ENCODE assay signal across 12 cellular contexts in the genomic region with DNA sequence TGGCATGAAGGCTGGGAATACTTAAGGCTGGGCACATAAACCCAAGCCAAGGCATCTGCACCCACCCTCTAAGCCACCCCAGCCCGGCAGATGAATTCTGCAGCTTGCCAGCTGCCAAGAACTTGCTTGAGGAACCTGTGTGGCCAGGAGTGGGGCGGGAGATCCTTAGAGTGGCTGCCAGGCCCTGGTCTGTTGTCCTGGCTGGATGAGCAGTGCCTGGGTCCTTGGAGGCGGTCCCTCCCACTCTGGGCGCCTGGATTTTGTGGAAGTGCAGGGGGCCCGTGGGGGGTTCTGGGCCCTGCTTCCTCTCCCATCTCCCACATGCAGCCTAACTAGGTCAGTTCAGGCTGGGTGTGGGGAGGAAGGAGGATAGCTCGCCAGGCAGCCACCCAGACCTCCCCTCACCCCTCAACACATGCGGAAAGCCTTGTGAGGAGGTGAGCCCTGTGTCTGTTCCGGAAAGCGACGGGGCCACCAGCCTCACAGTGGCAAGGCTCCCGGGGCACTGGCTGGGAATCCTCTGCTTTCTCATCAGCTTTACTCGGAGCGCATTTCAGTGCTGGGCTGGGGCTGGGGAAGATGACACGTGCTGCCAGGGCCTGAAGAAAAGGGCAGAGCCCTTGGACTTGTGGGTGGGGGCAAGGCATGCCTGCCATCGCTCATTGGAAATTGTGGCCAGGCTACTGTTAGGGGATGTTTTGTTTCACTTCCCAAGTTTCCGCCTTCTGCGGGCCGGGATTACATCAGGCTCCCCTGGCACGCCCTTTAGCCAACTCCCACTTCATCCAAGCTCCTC. TPM values are rescaled to one million over a fixed set of nuclear protein-coding genes. Genes with fewer than 3 reads are reported as not detected.
DNase-seq lines count a peak whose midpoint lies in the region; ATAC-seq and TF ChIP-seq lines count a peak whose summit lies in the region.
"Had no signal": no experiment of that assay in that cellular context is flagged by ENCODE, and none has a peak within 500 bp of the region (broad histone marks: within the 10 kb centered on the region; RNA-seq: fewer than 3 reads in every experiment).

No MANE protein-coding gene starts in this region.

- H3K4me3 Mint-ChIP-seq in MCF 10A (ENCODE audit: unreplicated experiment): peak overlapping the region; percentile 13
- H3K4me3 Mint-ChIP-seq: naive thymus-derived CD8-positive, alpha-beta T cell had no signal

- H3K27ac ChIP-seq in thoracic aorta: no peak overlapping the region
- no peak overlapping the region for H3K27ac ChIP-seq in smooth muscle cell (ENCODE audit: low read depth)
- H3K27ac ChIP-seq: cardiac muscle cell had no signal

- H3K27me3 Mint-ChIP-seq in MCF 10A (ENCODE audit: insufficient read depth, unreplicated experiment): no peaks in the 10 kb centered on the region

- intact Hi-C loops in MCF 10A (cut with micrococcal nuclease): no loop called here
- intact Hi-C loops in left colon (cut with DNase I, micrococcal nuclease): no loop called here

- H3K4me1 ChIP-seq in thoracic aorta (ENCODE audit: control insufficient read depth in 1 of 2, low read depth in 2 of 2): no peaks in the 10 kb centered on the region
- no peaks in the 10 kb centered on the region for H3K4me1 ChIP-seq in smooth muscle cell (ENCODE audit: low read depth)

- no TSS peak for BruUV-seq in MCF 10A (replicated peaks; lab: Mats Ljungman, UMichigan)

- H2AFZ ChIP-seq in smooth muscle cell (ENCODE audit: low read depth): no peak overlapping the region

- no peaks in the 10 kb centered on the region for H3K36me3 Mint-ChIP-seq in MCF 10A (ENCODE audit: insufficient read depth, unreplicated experiment)
- H3K36me3 Mint-ChIP-seq: naive thymus-derived CD8-positive, alpha-beta T cell had no signal

- H3K27me3 ChIP-seq in thoracic aorta (replicated peaks; ENCODE audit: insufficient read depth) (no peaks in the 10 kb centered on the region), smooth muscle cell (ENCODE audit: low read depth) (no peaks in the 10 kb centered on the region)
- H3K27me3 ChIP-seq: cardiac muscle cell had no signal

- H3K9me3 Mint-ChIP-seq in MCF 10A (ENCODE audit: unreplicated experiment): no peaks in the 10 kb centered on the region
- H3K9me3 Mint-ChIP-seq: naive thymus-derived CD8-positive, alpha-beta T cell had no signal

- H3K27ac Mint-ChIP-seq in MCF 10A (ENCODE audit: low read depth, unreplicated experiment): no peak overlapping the region
- H3K27ac Mint-ChIP-seq: naive thymus-derived CD8-positive, alpha-beta T cell had no signal

- POLR2A ChIA-PET in MCF 10A (lab: Yijun Ruan, JAX): no interaction called here

- CTCF ChIA-PET in MCF 10A (lab: Yijun Ruan, JAX): interaction anchor here (0.7 to 1.9 kb wide), 6 partner anchors 10 to 394 kb away, joined by 3 to 7 read pairs (median 4); no protein-coding TSS in a partner anchor

- 77% methylated on average over 19 of the region's 19 CpGs for WGBS in smooth muscle cell (ENCODE audit: low lambda C conversion rate)

- no peaks in the 10 kb centered on the region for H3F3A ChIP-seq in smooth muscle cell (ENCODE audit: low read depth)

- TF ChIP-seq CTCF in MCF 10A (IDR thresholded peaks at IDR 0.05; ENCODE audit: unreplicated experiment) (no peak), thoracic aorta (IDR thresholded peaks at IDR 0.05) (no peak), smooth muscle cell (IDR thresholded peaks at IDR 0.05; ENCODE audit: borderline replicate concordance, insufficient read depth, poor library complexity, severe bottlenecking) (no peak)

- no peaks in the 10 kb centered on the region for H3K79me2 ChIP-seq in smooth muscle cell (ENCODE audit: low read depth)

- DNase-seq in HT1080 (ENCODE audit: low read depth) (peak; percentile 94), MCF 10A (ENCODE audit: unreplicated experiment) (peak; percentile 84), left colon (peak; percentile 80 to 90), thoracic aorta (ENCODE audit: low spot score) (no peak), smooth muscle cell (lab: John Stamatoyannopoulos, UW; ENCODE audit: unreplicated experiment) (no peak), NCI-H1436 (lab: John Stamatoyannopoulos, UW) (no peak)
- no peak for DNase-seq in activated CD4-positive, alpha-beta T cell treated with anti-CD3 and anti-CD28 coated beads, Interleukin-2, amount 50 U/mL, for 1 hour
- DNase-seq: naive thymus-derived CD8-positive, alpha-beta T cell; stimulated activated naive CD8-positive, alpha-beta T cell treated with anti-CD3 and anti-CD28 coated beads, Interleukin-15, Interleukin-2, amounts not matched to agents 100 U/mL and 50 U/mL, for 24 hours; T1000 had no signal

- H3K9ac ChIP-seq in smooth muscle cell (ENCODE audit: low read depth): no peak overlapping the region

- H3K9me3 ChIP-seq in thoracic aorta (no peaks in the 10 kb centered on the region), smooth muscle cell (replicated peaks; ENCODE audit: low read depth) (no peaks in the 10 kb centered on the region)

- H3K4me1 Mint-ChIP-seq in MCF 10A (ENCODE audit: insufficient read depth, unreplicated experiment): peaks cover 10% of the 10 kb centered on the region

- no peak overlapping the region for H3K4me2 ChIP-seq in smooth muscle cell

- H4K20me1 ChIP-seq in smooth muscle cell (ENCODE audit: low read depth): peaks cover 3% of the 10 kb centered on the region

- H3K36me3 ChIP-seq in thoracic aorta (no peaks in the 10 kb centered on the region), smooth muscle cell (ENCODE audit: low read depth) (no peaks in the 10 kb centered on the region)
- H3K36me3 ChIP-seq: cardiac muscle cell had no signal

- ATAC-seq in left colon: peak; percentile 81
- peak; percentile 25 for ATAC-seq in thoracic aorta (ENCODE audit: insufficient number of reproducible peaks, low FRiP score, low read depth)
- no peak for ATAC-seq in HG02870 (IDR thresholded peaks at IDR 0.05; ENCODE audit: unreplicated experiment)
- ATAC-seq: naive thymus-derived CD8-positive, alpha-beta T cell; stimulated activated naive CD8-positive, alpha-beta T cell treated with anti-CD3 and anti-CD28 coated beads, Interleukin-15, Interleukin-2, amounts not matched to agents 100 U/mL and 50 U/mL, for 24 hours had no signal

- H3K4me3 ChIP-seq in thoracic aorta: peak overlapping the region; percentile 40
- H3K4me3 ChIP-seq in smooth muscle cell: no peak overlapping the region
- H3K4me3 ChIP-seq: cardiac muscle cell had no signal

RNA-seq across cellular contexts. Expression of gene DAGLA, which starts 8.4 kb away (rescaled TPM):
- 3.7 and 6.2 TPM in 2 replicates for total RNA-seq in HT1080 (2014; rRNA removed; shearing (Covaris generic))
- 5.3 and 5.9 TPM in 2 replicates for polyA plus RNA-seq in HT1080 (2015; cell fraction: cytosol; rRNA removed)
- polyA plus RNA-seq in HT1080 (2015; cell fraction: nucleus; rRNA removed): 9.5 and 10.1 TPM in 2 replicates
- total RNA-seq in MCF 10A (2022) (1.0 and 1.5 TPM in 2 replicates), left colon (10 to 100 TPM; 10.7 to 12.2 TPM), thoracic aorta (1 to 10 TPM; 1.2 to 1.4 TPM), smooth muscle cell (1.3 and 1.6 TPM in 2 replicates)
- 2.9 and 3.9 TPM in 2 replicates for polyA plus RNA-seq in smooth muscle cell
- polyA plus RNA-seq: naive thymus-derived CD8-positive, alpha-beta T cell had no signal

Comparison
In these comparisons a context has a peak if more than half of its experiments do, and no peak if none do; other contexts are left out.
1. DNase-seq: peak in HT1080 (single experiment), MCF 10A (single experiment) and left colon (2 of 2); none in thoracic aorta (single experiment), activated CD4-positive, alpha-beta T cell treated with anti-CD3 and anti-CD28 coated beads, Interleukin-2, amount 50 U/mL, for 1 hour (single experiment), smooth muscle cell (single experiment) and NCI-H1436 (single experiment).